ENCODE assay signal across 17 cellular contexts in the genomic region with DNA sequence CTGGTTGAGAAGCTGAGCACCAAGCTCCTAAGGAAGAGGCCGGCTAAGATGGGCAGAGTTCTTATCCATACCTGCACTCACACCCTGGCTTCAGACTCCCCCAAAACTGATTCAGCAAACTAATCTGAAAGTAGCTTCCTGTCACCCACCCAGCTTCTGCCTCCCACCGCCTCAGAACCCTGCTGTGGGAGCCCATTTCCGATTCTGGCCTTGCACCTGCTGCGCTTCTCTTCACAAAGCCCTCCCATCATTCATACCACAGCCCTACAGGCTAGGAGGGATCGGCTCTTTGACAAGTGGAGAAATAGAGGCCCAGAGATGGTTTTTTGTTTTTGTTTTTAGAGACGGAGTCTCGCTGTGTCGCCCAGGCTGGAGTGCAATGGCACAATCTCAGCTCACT. TPM values are rescaled to one million over a fixed set of nuclear protein-coding genes. Genes with fewer than 3 reads are reported as not detected.
DNase-seq lines count a peak whose midpoint lies in the region; ATAC-seq and TF ChIP-seq lines count a peak whose summit lies in the region.
"Had no signal": no experiment of that assay in that cellular context is flagged by ENCODE, and none has a peak within 500 bp of the region (broad histone marks: within the 10 kb centered on the region; RNA-seq: fewer than 3 reads in every experiment).

No MANE protein-coding gene starts in this region.

- H3K36me3 Mint-ChIP-seq in activated T-cell treated with anti-CD3 and anti-CD28 coated beads, Interleukin-2, amount 50 U/mL, for 24 hours (ENCODE audit: low read depth), result peaks cover 92% of the 10 kb centered on the region
- H3K36me3 Mint-ChIP-seq in chondrocyte (ENCODE audit: low read depth) (peaks cover 40% of the 10 kb centered on the region), osteocyte (ENCODE audit: unreplicated experiment) (peaks cover 22% of the 10 kb centered on the region)

- 0 out of 2 replicates have a peak overlapping the region, but pooled peaks have one; percentile 23 for H3K27ac ChIP-seq in PC-3 (ENCODE audit: low read length)
- no peak overlapping the region for H3K27ac ChIP-seq in caudate nucleus (ENCODE audit: low read depth, low read length)
- H3K27ac ChIP-seq: ovary had no signal

- H3K4me2 ChIP-seq in PC-3 (ENCODE audit: low read length), result no peak overlapping the region

- no peaks in the 10 kb centered on the region for H3K9me2 ChIP-seq in PC-3 (replicated peaks; ENCODE audit: low read length)

- intact Hi-C loops in PC-3 (cut with micrococcal nuclease), result no loop called here

- no peak overlapping the region for H3K4me3 Mint-ChIP-seq in activated T-cell treated with anti-CD3 and anti-CD28 coated beads, Interleukin-2, amount 50 U/mL, for 24 hours
- H3K4me3 Mint-ChIP-seq in chondrocyte (ENCODE audit: unreplicated experiment), result no peak overlapping the region
- H3K4me3 Mint-ChIP-seq in osteocyte (ENCODE audit: unreplicated experiment), result no peak overlapping the region

- peaks cover 18% of the 10 kb centered on the region for H3K79me2 ChIP-seq in PC-3 (ENCODE audit: low read length)

- no peaks in the 10 kb centered on the region for H3K9me3 Mint-ChIP-seq in activated T-cell treated with anti-CD3 and anti-CD28 coated beads, Interleukin-2, amount 50 U/mL, for 24 hours
- H3K9me3 Mint-ChIP-seq in chondrocyte (ENCODE audit: low read depth), result no peaks in the 10 kb centered on the region
- H3K9me3 Mint-ChIP-seq in osteocyte (ENCODE audit: unreplicated experiment), result no peaks in the 10 kb centered on the region

- H3K27ac Mint-ChIP-seq in activated T-cell treated with anti-CD3 and anti-CD28 coated beads, Interleukin-2, amount 50 U/mL, for 24 hours, result peak overlapping the region; percentile 90
- H3K27ac Mint-ChIP-seq in chondrocyte (ENCODE audit: unreplicated experiment) (peak overlapping the region; percentile 56), osteocyte (ENCODE audit: unreplicated experiment) (peak overlapping the region; percentile 18)

- ATAC-seq in PC-3, result no peak
- ATAC-seq: left colon, mucosa of descending colon had no signal

- H3K4me1 ChIP-seq in PC-3 (ENCODE audit: insufficient read depth, low read length), result peaks cover 28% of the 10 kb centered on the region

- H3F3A ChIP-seq in PC-3 (ENCODE audit: low read length, unreplicated experiment), result peaks cover 6% of the 10 kb centered on the region

- no peaks in the 10 kb centered on the region for H3K9me3 ChIP-seq in PC-3 (ENCODE audit: low read length)
- H3K9me3 ChIP-seq: mucosa of descending colon, ovary, sigmoid colon had no signal

- H3K27me3 Mint-ChIP-seq in activated T-cell treated with anti-CD3 and anti-CD28 coated beads, Interleukin-2, amount 50 U/mL, for 24 hours, result no peaks in the 10 kb centered on the region
- H3K27me3 Mint-ChIP-seq in chondrocyte (ENCODE audit: low read depth) (no peaks in the 10 kb centered on the region), osteocyte (ENCODE audit: unreplicated experiment) (no peaks in the 10 kb centered on the region)

- no peak overlapping the region for H3K9ac ChIP-seq in PC-3 (ENCODE audit: low read length)

- TF ChIP-seq CTCF in PC-3 (conservative IDR thresholded peaks at IDR 0.05; ENCODE audit: low read depth, low read length), result no peak
- no peak for TF ChIP-seq CTCF in chondrocyte (IDR thresholded peaks at IDR 0.05)
- no peak for TF ChIP-seq CTCF in osteocyte (IDR thresholded peaks at IDR 0.05)

- H2AFZ ChIP-seq in PC-3 (ENCODE audit: low read length), result no peak overlapping the region

- no peaks in the 10 kb centered on the region for H3K27me3 ChIP-seq in PC-3 (ENCODE audit: low read length)
- H3K27me3 ChIP-seq: ovary, sigmoid colon had no signal

- H3K36me3 ChIP-seq in PC-3 (ENCODE audit: low read depth, low read length), result peaks cover 36% of the 10 kb centered on the region
- H3K36me3 ChIP-seq: ovary had no signal

- H4K20me1 ChIP-seq in PC-3 (ENCODE audit: low read length), result no peaks in the 10 kb centered on the region; the same call in 1 of the 2 replicates

- H3K4me3 ChIP-seq in PC-3 (ENCODE audit: low read length), result no peak overlapping the region
- H3K4me3 ChIP-seq: coronary artery, mucosa of descending colon, ovary, sigmoid colon had no signal

- no TSS peak for BruUV-seq in PC-3 (replicated peaks; lab: Mats Ljungman, UMichigan)

- CTCF ChIA-PET in PC-3 (lab: Charles Lee), result no interaction called here

- H3K4me1 Mint-ChIP-seq in activated T-cell treated with anti-CD3 and anti-CD28 coated beads, Interleukin-2, amount 50 U/mL, for 24 hours (ENCODE audit: low read depth), result peaks cover 40% of the 10 kb centered on the region
- H3K4me1 Mint-ChIP-seq in chondrocyte (ENCODE audit: low read depth) (peaks cover 45% of the 10 kb centered on the region), osteocyte (ENCODE audit: unreplicated experiment) (peaks cover 27% of the 10 kb centered on the region)

- no peak for DNase-seq in activated T-cell treated with anti-CD3 and anti-CD28 coated beads, Interleukin-2, amount 50 U/mL, for 24 hours
- DNase-seq in activated T-cell treated with anti-CD3 and anti-CD28 coated beads for 4 hours (no peak), PC-3 (no peak), chondrocyte (ENCODE audit: low spot score) (no peak), osteocyte (ENCODE audit: extremely low spot score, unreplicated experiment) (no peak), DMS153 treated with DMSO at 0.1 percent for 48 hours (lab: John Stamatoyannopoulos, UW; ENCODE audit: unreplicated experiment) (no peak), caudate nucleus (lab: John Stamatoyannopoulos, UW) (no peak), NCI-H1105 treated with DMSO at 0.1 percent for 48 hours (lab: John Stamatoyannopoulos, UW) (no peak)
- DNase-seq: activated effector memory CD4-positive, alpha-beta T cell treated with anti-CD3 and anti-CD28 coated beads, Interleukin-2, amount 50 U/mL, for 16 hours; GOT3; left colon; mucosa of descending colon; NCI-H1694 treated with DMSO at 0.1 percent for 48 hours; NCI-H226; ovary; sigmoid colon had no signal

- POLR2A ChIA-PET in PC-3 (lab: Charles Lee; ENCODE audit: unreplicated experiment), result no interaction called here

RNA-seq across cellular contexts. Expression of a gene that starts 28.7 kb away (rescaled TPM):
- total RNA-seq in PC-3 (2014; rRNA removed) (99.5 and 125 TPM in 2 replicates), chondrocyte (228 to 277 TPM (median 269 TPM) in 3 replicates), osteocyte (173 and 203 TPM in 2 replicates)

Comparison
In these comparisons a context has a peak if more than half of its experiments do, and no peak if none do; other contexts are left out.
1. H3K27ac Mint-ChIP-seq: peak in every context shown above with its lines; median percentile 90 in activated T-cell treated with anti-CD3 and anti-CD28 coated beads, Interleukin-2, amount 50 U/mL, for 24 hours; 56 in chondrocyte; 18 in osteocyte.